Comparison of ENCODE assay signal across 8 cellular contexts in genomic region chr22:29625090-29625825, GRCh38. TPM values are rescaled to one million over a fixed set of nuclear protein-coding genes. Genes with fewer than 3 reads are reported as not detected.
DNase-seq lines count a peak whose midpoint lies in the region; ATAC-seq and TF ChIP-seq lines count a peak whose summit lies in the region.

No MANE protein-coding gene starts in this region.

- intact Hi-C loops in breast epithelium (cut with DNase I; ENCODE audit: low total_unique reads): no loop called here

- no peaks in the 10 kb centered on the region for H3K9me2 ChIP-seq in SK-N-SH

- CTCF ChIA-PET in SK-N-SH (lab: Yijun Ruan, JAX): interaction anchor here (0.6 to 7.8 kb wide), 58 partner anchors 8 to 635 kb away, joined by 3 to 53 read pairs (median 4); partner anchors contain the start of gene NF2

- H3K9me3 ChIP-seq in SK-N-SH (no peaks in the 10 kb centered on the region), breast epithelium (no peaks in the 10 kb centered on the region)

- peak overlapping the region; percentile 51 for H3K9ac ChIP-seq in SK-N-SH

- TF ChIP-seq EP300 in SK-N-SH (IDR thresholded peaks at IDR 0.05; ENCODE audit: borderline replicate concordance in 1 of 2, low read depth in 1 of 2, low read length in 1 of 2): no peak

- no peak for TF ChIP-seq POLR2A in breast epithelium (IDR thresholded peaks at IDR 0.05)

- H3K27me3 ChIP-seq in SK-N-SH (ENCODE audit: insufficient read depth): no peaks in the 10 kb centered on the region
- no peaks in the 10 kb centered on the region for H3K27me3 ChIP-seq in breast epithelium
- H3K27me3 ChIP-seq in kidney epithelial cell (ENCODE audit: control insufficient read depth, insufficient read depth, low read length): no peaks in the 10 kb centered on the region

- peak; percentile 96 for TF ChIP-seq CTCF in SK-N-SH (IDR thresholded peaks at IDR 0.05)
- peak; percentile 69 to 81 (median 73) for TF ChIP-seq CTCF in breast epithelium (IDR thresholded peaks at IDR 0.05)
- TF ChIP-seq CTCF in kidney epithelial cell (IDR thresholded peaks at IDR 0.05; ENCODE audit: insufficient read depth, low read length, poor library complexity, severe bottlenecking): peak; percentile 84

- peaks cover 81% of the 10 kb centered on the region for H3K79me2 ChIP-seq in SK-N-SH (ENCODE audit: insufficient read depth)

- peak; percentile 88 for DNase-seq in EH (ENCODE audit: low read depth)
- DNase-seq in HuH-7.5 (ENCODE audit: low spot score): peak; percentile 47
- DNase-seq in SK-N-SH: peak; percentile 49
- DNase-seq in breast epithelium (ENCODE audit: low spot score in 2 of 2): peak in 1 of 2 donors; percentile 51
- peak; percentile 51 for DNase-seq in kidney epithelial cell (ENCODE audit: low read depth)
- peak; percentile 16 to 22 for DNase-seq in stimulated activated CD4-positive, alpha-beta T cell treated with anti-CD3 and anti-CD28 coated beads, Interleukin-4, amount 100 ng/mL, for 4 hours

- POLR2A ChIA-PET in SK-N-SH (lab: Yijun Ruan, JAX): no interaction called here

- H3K4me1 ChIP-seq in SK-N-SH (ENCODE audit: control insufficient read depth in 1 of 2, insufficient read depth in 2 of 2, low read depth in 1 of 2, low read length in 1 of 2) (peaks cover 5 to 59% of the 10 kb centered on the region in 2 experiments; a peak in 3 of 4 replicates), breast epithelium (peaks cover 4 to 29% of the 10 kb centered on the region in 2 donors)

- no peak overlapping the region for H2AFZ ChIP-seq in SK-N-SH (ENCODE audit: low read depth)

- H3K4me3 ChIP-seq in SK-N-SH (ENCODE audit: low read depth in 2 of 2, low read length in 1 of 2) (peak overlapping the region in 1 of 2 experiments; percentile 15; a peak in 1 of 4 replicates), breast epithelium (no peak overlapping the region), kidney epithelial cell (ENCODE audit: low read depth, low read length) (no peak overlapping the region)

- no peaks in the 10 kb centered on the region for H4K20me1 ChIP-seq in SK-N-SH (ENCODE audit: insufficient read depth)

- peaks cover 51% of the 10 kb centered on the region for H3F3A ChIP-seq in SK-N-SH (replicated peaks; ENCODE audit: insufficient read depth)

- TF ChIP-seq RAD21 in SK-N-SH (IDR thresholded peaks at IDR 0.05; ENCODE audit: low read length): peak; percentile 71

- ATAC-seq in HG03196 (IDR thresholded peaks at IDR 0.05; ENCODE audit: unreplicated experiment) (no peak), GM21390 (IDR thresholded peaks at IDR 0.05; ENCODE audit: unreplicated experiment) (no peak)

- peak overlapping the region; percentile 32; the same call in 1 of the 2 replicates for H3K4me2 ChIP-seq in SK-N-SH

- H3K27ac ChIP-seq in SK-N-SH (ENCODE audit: low read depth in 2 of 2, low read length in 1 of 2): peak overlapping the region; percentile 24 to 93; a peak in 3 of 4 replicates
- H3K27ac ChIP-seq in breast epithelium: peak overlapping the region in 1 of 2 donors; percentile 50

- 69% methylated on average over 12 of the region's 12 CpGs for WGBS in SK-N-SH (ENCODE audit: low lambda C conversion rate)

- H3K36me3 ChIP-seq in SK-N-SH (replicated peaks in 1 of 2; ENCODE audit: control insufficient read depth in 1 of 2, insufficient read depth in 2 of 2, low read length in 1 of 2): no peaks in the 10 kb centered on the region
- no peaks in the 10 kb centered on the region for H3K36me3 ChIP-seq in breast epithelium
- no peaks in the 10 kb centered on the region for H3K36me3 ChIP-seq in kidney epithelial cell (ENCODE audit: control insufficient read depth, insufficient read depth, low read length)

TF ChIP-seq in SK-N-SH, 30 proteins besides CTCF, POLR2A, EP300 and RAD21:
- TF ChIP-seq, protein P1, sequence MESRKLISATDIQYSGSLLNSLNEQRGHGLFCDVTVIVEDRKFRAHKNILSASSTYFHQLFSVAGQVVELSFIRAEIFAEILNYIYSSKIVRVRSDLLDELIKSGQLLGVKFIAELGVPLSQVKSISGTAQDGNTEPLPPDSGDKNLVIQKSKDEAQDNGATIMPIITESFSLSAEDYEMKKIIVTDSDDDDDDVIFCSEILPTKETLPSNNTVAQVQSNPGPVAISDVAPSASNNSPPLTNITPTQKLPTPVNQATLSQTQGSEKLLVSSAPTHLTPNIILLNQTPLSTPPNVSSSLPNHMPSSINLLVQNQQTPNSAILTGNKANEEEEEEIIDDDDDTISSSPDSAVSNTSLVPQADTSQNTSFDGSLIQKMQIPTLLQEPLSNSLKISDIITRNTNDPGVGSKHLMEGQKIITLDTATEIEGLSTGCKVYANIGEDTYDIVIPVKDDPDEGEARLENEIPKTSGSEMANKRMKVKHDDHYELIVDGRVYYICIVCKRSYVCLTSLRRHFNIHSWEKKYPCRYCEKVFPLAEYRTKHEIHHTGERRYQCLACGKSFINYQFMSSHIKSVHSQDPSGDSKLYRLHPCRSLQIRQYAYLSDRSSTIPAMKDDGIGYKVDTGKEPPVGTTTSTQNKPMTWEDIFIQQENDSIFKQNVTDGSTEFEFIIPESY (IDR thresholded peaks at IDR 0.05; ENCODE audit: borderline replicate concordance, low read depth): no peak
- TF ChIP-seq TCF12 (IDR thresholded peaks at IDR 0.05) (0 out of 2 replicates have a peak, but pooled peaks have one; percentile 12), GATA2 (CRISPR knock-in tag; IDR thresholded peaks at IDR 0.05) (no peak), SIN3A (IDR thresholded peaks at IDR 0.05; ENCODE audit: borderline replicate concordance, low read depth, low read length) (0 out of 2 replicates have a peak, but pooled peaks have one; percentile 37), FOXM1 (IDR thresholded peaks at IDR 0.05; ENCODE audit: low read depth) (peak; percentile 10; the same call in 1 of the 2 replicates), RCOR1 (IDR thresholded peaks at IDR 0.05; ENCODE audit: low read length) (peak; percentile 40; the same call in 1 of the 2 replicates), TEAD4 (IDR thresholded peaks at IDR 0.05; ENCODE audit: borderline replicate concordance, insufficient read depth) (peak; percentile 4; the same call in 1 of the 2 replicates), REST (IDR thresholded peaks at IDR 0.05; ENCODE audit: low read depth, low read length) (no peak), CHD2 (IDR thresholded peaks at IDR 0.05; ENCODE audit: low read length, partially characterized antibody) (peak; percentile 13), SMC3 (IDR thresholded peaks at IDR 0.05; ENCODE audit: low read depth, low read length) (peak; percentile 46)
- TF ChIP-seq, protein P2, sequence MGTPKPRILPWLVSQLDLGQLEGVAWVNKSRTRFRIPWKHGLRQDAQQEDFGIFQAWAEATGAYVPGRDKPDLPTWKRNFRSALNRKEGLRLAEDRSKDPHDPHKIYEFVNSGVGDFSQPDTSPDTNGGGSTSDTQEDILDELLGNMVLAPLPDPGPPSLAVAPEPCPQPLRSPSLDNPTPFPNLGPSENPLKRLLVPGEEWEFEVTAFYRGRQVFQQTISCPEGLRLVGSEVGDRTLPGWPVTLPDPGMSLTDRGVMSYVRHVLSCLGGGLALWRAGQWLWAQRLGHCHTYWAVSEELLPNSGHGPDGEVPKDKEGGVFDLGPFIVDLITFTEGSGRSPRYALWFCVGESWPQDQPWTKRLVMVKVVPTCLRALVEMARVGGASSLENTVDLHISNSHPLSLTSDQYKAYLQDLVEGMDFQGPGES (IDR thresholded peaks at IDR 0.05; ENCODE audit: low read depth, low read length): no peak
- TF ChIP-seq, protein P3, sequence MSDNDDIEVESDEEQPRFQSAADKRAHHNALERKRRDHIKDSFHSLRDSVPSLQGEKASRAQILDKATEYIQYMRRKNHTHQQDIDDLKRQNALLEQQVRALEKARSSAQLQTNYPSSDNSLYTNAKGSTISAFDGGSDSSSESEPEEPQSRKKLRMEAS (IDR thresholded peaks at IDR 0.05; ENCODE audit: low read depth): no peak

RNA-seq across cellular contexts. Expression of gene NF2, which starts 21.8 kb away (rescaled TPM):
- polyA plus RNA-seq in SK-N-SH (2012; rRNA removed): 43.8 and 44.1 TPM in 2 replicates
- polyA plus RNA-seq in SK-N-SH (2012; cell fraction: cytosol; rRNA removed): 43.2 and 47.6 TPM in 2 replicates
- 25.8 and 32.0 TPM in 2 replicates for polyA plus RNA-seq in SK-N-SH (2012; cell fraction: nucleus; rRNA removed)
- 10 to 100 TPM; 21.1 to 36.1 (median 31.8) TPM for total RNA-seq in breast epithelium
- 110 and 111 TPM in 2 replicates for total RNA-seq in kidney epithelial cell

RNA-seq across cellular contexts. Expression of gene NIPSNAP1, which starts 44.3 kb away (rescaled TPM):
- polyA plus RNA-seq in SK-N-SH (2012; rRNA removed): 86.3 and 109 TPM in 2 replicates
- 79.9 and 94.6 TPM in 2 replicates for polyA plus RNA-seq in SK-N-SH (2012; cell fraction: cytosol; rRNA removed)
- polyA plus RNA-seq in SK-N-SH (2012; cell fraction: nucleus; rRNA removed): 71.3 and 88.5 TPM in 2 replicates
- 10 to 100 TPM in 2 of 3 donors, 1 to 10 TPM in 1; 7.4 to 29.3 (median 28.5) TPM for total RNA-seq in breast epithelium
- total RNA-seq in kidney epithelial cell: 102 and 111 TPM in 2 replicates
